ENCODE assay signal across 9 cellular contexts in the genomic region with DNA sequence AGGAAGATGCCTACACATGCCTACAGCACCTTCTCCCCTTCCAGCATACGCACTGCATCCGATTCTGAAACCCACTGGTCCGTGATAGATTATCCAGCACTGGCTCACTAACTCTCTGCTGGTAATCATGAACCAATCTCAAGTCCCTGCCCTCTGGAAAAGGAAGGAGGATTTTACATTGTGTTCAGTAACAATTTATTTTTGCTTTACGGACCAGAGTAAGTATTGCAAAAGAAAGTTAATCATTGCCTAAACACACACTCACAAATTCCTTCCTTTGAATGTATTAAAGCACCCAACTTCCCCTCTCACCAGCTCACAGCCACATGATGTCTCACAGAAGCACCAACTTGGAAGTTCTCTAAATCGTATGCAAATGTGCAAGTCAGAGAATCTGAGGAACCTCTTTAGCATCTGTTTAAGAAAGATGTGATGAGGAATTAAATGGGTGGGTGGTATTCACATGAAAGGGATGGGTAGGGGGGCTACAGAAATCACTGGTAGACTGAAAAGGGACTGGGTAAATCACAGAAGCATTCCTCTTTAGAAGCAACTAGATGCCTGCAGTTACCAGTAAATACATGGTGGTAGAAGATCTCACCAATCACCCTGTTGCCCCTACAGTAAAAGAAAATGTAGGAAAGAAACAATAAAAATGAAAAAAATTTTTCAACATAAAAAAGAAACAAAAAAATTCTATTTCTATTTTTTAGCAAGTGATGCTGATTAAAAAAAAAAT. TPM values are rescaled to one million over a fixed set of nuclear protein-coding genes. Genes with fewer than 3 reads are reported as not detected.
DNase-seq lines count a peak whose midpoint lies in the region; ATAC-seq, FAIRE-seq and TF ChIP-seq lines count a peak whose summit lies in the region.
"Had no signal": no experiment of that assay in that cellular context is flagged by ENCODE, and none has a peak within 500 bp of the region (broad histone marks: within the 10 kb centered on the region; RNA-seq: fewer than 3 reads in every experiment).

No MANE protein-coding gene starts in this region.

- ATAC-seq in Right ventricle myocardium superior (ENCODE audit: poor library complexity) (peak; percentile 60), lower lobe of right lung (peak; percentile 91 to 92), HG02610 (IDR thresholded peaks at IDR 0.05; ENCODE audit: unreplicated experiment) (no peak)
- ATAC-seq: stimulated activated effector memory CD8-positive, alpha-beta T cell treated with anti-CD3 and anti-CD28 coated beads, Interleukin-12 subunit alpha, Interleukin-12 subunit beta, amount 100 ng/mL, for 72 hours had no signal

- H3K27me3 ChIP-seq in right atrium auricular region: no peaks in the 10 kb centered on the region
- no peaks in the 10 kb centered on the region for H3K27me3 ChIP-seq in bronchial epithelial cell (ENCODE audit: control insufficient read depth, insufficient read depth, low read length)
- H3K27me3 ChIP-seq in lower lobe of right lung (ENCODE audit: low read depth): no peaks in the 10 kb centered on the region
- H3K27me3 ChIP-seq in sigmoid colon: no peaks in the 10 kb centered on the region

- H3K4me3 ChIP-seq in right atrium auricular region: no peak overlapping the region
- H3K4me3 ChIP-seq in bronchial epithelial cell (ENCODE audit: low read depth, low read length): no peak overlapping the region
- peak overlapping the region; percentile 19 for H3K4me3 ChIP-seq in lower lobe of right lung
- H3K4me3 ChIP-seq in sigmoid colon: no peak overlapping the region

- H3K4me1 ChIP-seq in right atrium auricular region (peaks cover 0 to 33% of the 10 kb centered on the region in 2 donors), lower lobe of right lung (peaks cover 85% of the 10 kb centered on the region), sigmoid colon (peaks cover 0 to 85% (median 69%) of the 10 kb centered on the region in 4 donors)

- H3K9me3 ChIP-seq in right atrium auricular region (no peaks in the 10 kb centered on the region), lower lobe of right lung (no peaks in the 10 kb centered on the region), sigmoid colon (no peaks in the 10 kb centered on the region)

- FAIRE-seq in bronchial epithelial cell (lab: Jason Lieb, UNC) (no peak), GM19239 (lab: Jason Lieb, UNC) (no peak)

- 24% methylated on average over 5 of the region's 5 CpGs for WGBS in sigmoid colon, 2 donors

- TF ChIP-seq EP300 in sigmoid colon (IDR thresholded peaks at IDR 0.05): no peak

- no peaks in the 10 kb centered on the region for H3K36me3 ChIP-seq in right atrium auricular region
- no peaks in the 10 kb centered on the region for H3K36me3 ChIP-seq in bronchial epithelial cell (ENCODE audit: control insufficient read depth, insufficient read depth, low read length)
- no peaks in the 10 kb centered on the region for H3K36me3 ChIP-seq in lower lobe of right lung
- no peaks in the 10 kb centered on the region for H3K36me3 ChIP-seq in sigmoid colon

- DNase-seq in Right ventricle myocardium superior: no peak
- DNase-seq in right atrium auricular region (ENCODE audit: low spot score): no peak
- DNase-seq in bronchial epithelial cell (ENCODE audit: low read depth): peak; percentile 80
- DNase-seq in lower lobe of right lung: no peak
- no peak for DNase-seq in NCI-H2081 treated with DMSO at 0.1 percent for 48 hours (lab: John Stamatoyannopoulos, UW)
- no peak for DNase-seq in GM19239 (ENCODE audit: insufficient read length, low spot score)
- DNase-seq in sigmoid colon: no peak

- TF ChIP-seq CTCF in right atrium auricular region (IDR thresholded peaks at IDR 0.05) (no peak), bronchial epithelial cell (IDR thresholded peaks at IDR 0.05; ENCODE audit: insufficient read depth, low read length, severe bottlenecking) (no peak), lower lobe of right lung (IDR thresholded peaks at IDR 0.05) (no peak), sigmoid colon (IDR thresholded peaks at IDR 0.05) (no peak)

- TF ChIP-seq POLR2A in sigmoid colon (IDR thresholded peaks at IDR 0.05): peak in 1 of 2 donors; percentile 17

- intact Hi-C loops in Right ventricle myocardium superior (cut with DNase I) (no loop called here), lower lobe of right lung (cut with DNase I) (no loop called here), sigmoid colon (cut with DNase I) (no loop called here)

- H3K27ac ChIP-seq in right atrium auricular region (no peak overlapping the region), lower lobe of right lung (peak overlapping the region; percentile 63), sigmoid colon (peak overlapping the region in 2 of 4 donors; percentile 6 to 25)

RNA-seq across cellular contexts. Expression of a gene that starts 8.4 kb away (rescaled TPM):
- 12.2 TPM for total RNA-seq in Right ventricle myocardium superior
- 10 to 100 TPM; 13.4 to 17.8 TPM for total RNA-seq in right atrium auricular region
- 20.2 and 21.3 TPM in 2 replicates for total RNA-seq in bronchial epithelial cell
- total RNA-seq in lower lobe of right lung: 130 TPM
- total RNA-seq in sigmoid colon: 10 to 100 TPM; 49.5 to 79.2 (median 59.0) TPM
- polyA plus RNA-seq in sigmoid colon: 10 to 100 TPM; 21.6 to 25.9 (median 25.2) TPM
